In the genomic region with DNA sequence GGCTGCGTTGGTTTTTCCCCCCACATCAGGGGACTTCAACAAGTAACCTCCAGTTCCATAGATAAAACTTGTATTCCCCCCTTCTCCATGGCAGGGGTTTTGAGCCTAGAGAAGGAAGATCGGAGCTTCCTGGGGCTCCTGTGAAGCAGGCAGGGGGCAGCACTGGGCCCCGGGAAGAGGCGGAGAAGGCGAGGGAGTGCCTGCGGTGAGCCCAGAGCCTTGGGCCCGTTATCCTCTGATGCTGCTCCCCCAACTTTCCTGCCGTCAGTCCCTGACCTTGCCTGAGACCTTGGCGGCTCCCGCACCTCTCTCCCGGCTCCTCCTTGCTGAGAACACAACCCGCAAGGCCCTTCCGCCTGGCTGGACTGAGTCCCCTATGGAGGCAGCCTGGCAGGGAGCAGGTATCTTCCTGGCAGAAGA, we compare ENCODE assay signal across 13 cellular contexts.
DNase-seq lines count a peak whose midpoint lies in the region; ATAC-seq and TF ChIP-seq lines count a peak whose summit lies in the region.
"Had no signal": no experiment of that assay in that cellular context is flagged by ENCODE, and none has a peak within 500 bp of the region (broad histone marks: within the 10 kb centered on the region; RNA-seq: fewer than 3 reads in every experiment).

No MANE protein-coding gene starts in this region.

- DNase-seq in T-helper 1 cell (no peak), HFF-Myc (ENCODE audit: extremely low read depth, low read depth) (no peak), NCI-H1694 treated with DMSO at 0.1 percent for 48 hours (lab: John Stamatoyannopoulos, UW) (no peak)
- no peak for DNase-seq in effector memory CD8-positive, alpha-beta T cell
- no peak for DNase-seq in effector memory CD4-positive, alpha-beta T cell
- DNase-seq: ACHN; central memory CD4-positive, alpha-beta T cell; HCEC 1CT; NCI-H524 treated with DMSO at 0.1 percent for 48 hours; transverse colon had no signal

- peaks cover 10% of the 10 kb centered on the region for H3K4me1 ChIP-seq in parathyroid adenoma
- peaks cover 24% of the 10 kb centered on the region for H3K4me1 ChIP-seq in effector memory CD4-positive, alpha-beta T cell (ENCODE audit: control insufficient read depth, insufficient read depth, low read length, poor library complexity, severe bottlenecking)

- peak overlapping the region; percentile 52 for H3K4me3 Mint-ChIP-seq in T-helper 1 cell treated with Interleukin-12 subunit alpha and Interleukin-12 subunit beta and Interleukin-4 antibody, amounts not matched to agents 30 μg/mL and 1 μg/mL, for 36 hours
- H3K4me3 Mint-ChIP-seq in effector memory CD8-positive, alpha-beta T cell, result peak overlapping the region; percentile 95 to 99

- H3K36me3 ChIP-seq in parathyroid adenoma (ENCODE audit: control insufficient read depth, insufficient read depth, low read length), result no peaks in the 10 kb centered on the region
- no peaks in the 10 kb centered on the region for H3K36me3 ChIP-seq in effector memory CD4-positive, alpha-beta T cell (ENCODE audit: control insufficient read depth, insufficient read depth, low read length)
- H3K36me3 ChIP-seq: transverse colon had no signal

- peak overlapping the region; percentile 96 for H2AFZ ChIP-seq in parathyroid adenoma

- no peak overlapping the region for H3K27ac Mint-ChIP-seq in T-helper 1 cell treated with Interleukin-12 subunit alpha and Interleukin-12 subunit beta and Interleukin-4 antibody, amounts not matched to agents 30 μg/mL and 1 μg/mL, for 36 hours
- H3K27ac Mint-ChIP-seq in effector memory CD8-positive, alpha-beta T cell, result no peak overlapping the region

- H3K4me3 ChIP-seq in HFF-Myc (replicated peaks; ENCODE audit: low read depth, low read length) (no peak overlapping the region), parathyroid adenoma (ENCODE audit: low read depth, low read length) (no peak overlapping the region)
- no peak overlapping the region for H3K4me3 ChIP-seq in effector memory CD4-positive, alpha-beta T cell (ENCODE audit: insufficient read depth, low read depth, low read length, poor library complexity, severe bottlenecking)

- no peaks in the 10 kb centered on the region for H3K27me3 ChIP-seq in parathyroid adenoma (ENCODE audit: control insufficient read depth, insufficient read depth, low read length)
- H3K27me3 ChIP-seq in effector memory CD4-positive, alpha-beta T cell (replicated peaks; ENCODE audit: control insufficient read depth, insufficient read depth, low read length, poor library complexity, severe bottlenecking), result no peaks in the 10 kb centered on the region
- H3K27me3 ChIP-seq: transverse colon had no signal

- peak; percentile 8 for TF ChIP-seq CTCF in HFF-Myc (IDR thresholded peaks at IDR 0.05; ENCODE audit: low read depth, low read length, missing control alignments)
- TF ChIP-seq CTCF in parathyroid adenoma (IDR thresholded peaks at IDR 0.05), result no peak

- no peak for ATAC-seq in effector memory CD8-positive, alpha-beta T cell (replicated peaks)
- no peak for ATAC-seq in GM21381 (IDR thresholded peaks at IDR 0.05; ENCODE audit: unreplicated experiment)

- peaks cover 28% of the 10 kb centered on the region for H3K4me1 Mint-ChIP-seq in T-helper 1 cell treated with Interleukin-12 subunit alpha and Interleukin-12 subunit beta and Interleukin-4 antibody, amounts not matched to agents 30 μg/mL and 1 μg/mL, for 36 hours (ENCODE audit: low read depth)
- peaks cover 36 to 42% of the 10 kb centered on the region in 2 donors for H3K4me1 Mint-ChIP-seq in effector memory CD8-positive, alpha-beta T cell (ENCODE audit: low read depth in 2 of 2)

- no peaks in the 10 kb centered on the region for H3K9me3 ChIP-seq in parathyroid adenoma (ENCODE audit: control insufficient read depth, low read length)
- H3K9me3 ChIP-seq in effector memory CD4-positive, alpha-beta T cell (ENCODE audit: control insufficient read depth, low read length), result no peaks in the 10 kb centered on the region
- H3K9me3 ChIP-seq: transverse colon had no signal

- H3K27ac ChIP-seq in parathyroid adenoma, result no peak overlapping the region
- H3K27ac ChIP-seq in effector memory CD4-positive, alpha-beta T cell (ENCODE audit: insufficient read depth, low read length, poor library complexity, severe bottlenecking), result no peak overlapping the region

- no peak overlapping the region for H3K9ac ChIP-seq in parathyroid adenoma

- peaks cover 5% of the 10 kb centered on the region for H3K27me3 Mint-ChIP-seq in T-helper 1 cell treated with Interleukin-12 subunit alpha and Interleukin-12 subunit beta and Interleukin-4 antibody, amounts not matched to agents 30 μg/mL and 1 μg/mL, for 36 hours (ENCODE audit: low read depth)
- H3K27me3 Mint-ChIP-seq in effector memory CD8-positive, alpha-beta T cell, result no peaks in the 10 kb centered on the region

- peaks cover 3% of the 10 kb centered on the region for H3K36me3 Mint-ChIP-seq in T-helper 1 cell treated with Interleukin-12 subunit alpha and Interleukin-12 subunit beta and Interleukin-4 antibody, amounts not matched to agents 30 μg/mL and 1 μg/mL, for 36 hours (ENCODE audit: low read depth)
- peaks cover 11% of the 10 kb centered on the region for H3K36me3 Mint-ChIP-seq in effector memory CD8-positive, alpha-beta T cell (ENCODE audit: insufficient read depth)

- H3K79me2 ChIP-seq in parathyroid adenoma, result peaks cover 2% of the 10 kb centered on the region

- no peaks in the 10 kb centered on the region for H3K9me3 Mint-ChIP-seq in T-helper 1 cell treated with Interleukin-12 subunit alpha and Interleukin-12 subunit beta and Interleukin-4 antibody, amounts not matched to agents 30 μg/mL and 1 μg/mL, for 36 hours
- no peaks in the 10 kb centered on the region for H3K9me3 Mint-ChIP-seq in effector memory CD8-positive, alpha-beta T cell

- H3K4me2 ChIP-seq in parathyroid adenoma (ENCODE audit: low read length), result peak overlapping the region; percentile 94
